Comparison of ENCODE assay signal across 32 cellular contexts in the genomic region with DNA sequence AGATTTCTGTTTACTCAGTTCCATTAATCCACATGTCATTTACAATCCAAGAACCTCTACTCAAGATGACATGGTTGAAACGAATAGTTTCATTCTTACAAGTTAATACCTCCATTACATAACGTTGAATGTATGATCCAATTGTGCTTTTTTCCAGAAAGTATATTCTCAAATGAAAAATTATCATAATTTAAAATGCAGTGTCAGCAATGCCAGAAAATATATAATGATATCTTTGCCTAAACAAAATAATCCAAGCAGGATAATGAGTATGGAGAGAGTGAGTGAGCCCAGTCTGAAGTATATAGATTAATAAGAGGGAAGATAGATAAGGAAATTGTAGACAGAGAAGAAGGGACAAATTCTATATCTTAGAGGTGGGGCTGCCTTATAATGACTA.
"Had no signal": no experiment of that assay in that cellular context is flagged by ENCODE, and none has a peak within 500 bp of the region (broad histone marks: within the 10 kb centered on the region; RNA-seq: fewer than 3 reads in every experiment).

No MANE protein-coding gene starts in this region.

- H3K27ac ChIP-seq: VCaP, WERI-Rb-1 had no signal

- FAIRE-seq: TTC549 had no signal

- H3K36me3 ChIP-seq: WERI-Rb-1 had no signal

- DNase-seq: activated B cell treated with CpG ODN at 0.5 μM for 24 hours; activated CD4-positive, alpha-beta memory T cell treated with anti-CD3 and anti-CD28 coated beads for 36 hours; activated CD4-positive, alpha-beta memory T cell treated with anti-CD3 and anti-CD28 coated beads, Interleukin-2, amount 10 ng/mL, durations not matched to agents 7 days and 5 days; activated CD4-positive, alpha-beta T cell treated with anti-CD3 and anti-CD28 coated beads for 1 hour; activated CD4-positive, alpha-beta T cell treated with anti-CD3 and anti-CD28 coated beads for 36 hours; activated CD4-positive, alpha-beta T cell treated with anti-CD3 and anti-CD28 coated beads for 4 hours; activated CD4-positive, alpha-beta T cell treated with anti-CD3 and anti-CD28 coated beads for 48 hours; activated CD4-positive, alpha-beta T cell treated with anti-CD3 and anti-CD28 coated beads, Interleukin-2, amount 10 ng/mL, durations not matched to agents 24 days and 14 days; activated CD4-positive, alpha-beta T cell treated with anti-CD3 and anti-CD28 coated beads, Interleukin-2, amount 10 ng/mL, durations not matched to agents 7 days and 5 days; activated CD4-positive, alpha-beta T cell treated with anti-CD3 and anti-CD28 coated beads, Interleukin-2, amount 50 U/mL, for 1 hour; activated CD4-positive, alpha-beta T cell treated with anti-CD3 and anti-CD28 coated beads, Interleukin-2, amount 50 U/mL, for 4 hours; activated CD4-positive, alpha-beta T cell treated with anti-CD3 and anti-CD28 coated beads, Interleukin-2, amount 50 U/mL, for 48 hours; activated CD4-positive, CD25-positive, alpha-beta regulatory T cell; activated CD4-positive, CD25-positive, alpha-beta regulatory T cell treated with anti-CD3 and anti-CD28 coated beads, Interleukin-2, amount 50 U/mL, for 72 hours; activated CD8-positive, alpha-beta memory T cell treated with anti-CD3 and anti-CD28 coated beads for 24 hours; activated CD8-positive, alpha-beta memory T cell treated with anti-CD3 and anti-CD28 coated beads, Interleukin-2, amount 10 ng/mL, durations not matched to agents 7 days and 5 days; activated CD8-positive, alpha-beta memory T cell treated with anti-CD3 and anti-CD28 coated beads, Interleukin-2, amount 50 U/mL, for 4 hours; activated CD8-positive, alpha-beta memory T cell treated with anti-CD3 and anti-CD28 coated beads, Interleukin-2, amount 50 U/mL, for 48 hours; activated CD8-positive, alpha-beta T cell treated with anti-CD3 and anti-CD28 coated beads for 36 hours; activated CD8-positive, alpha-beta T cell treated with anti-CD3 and anti-CD28 coated beads, Interleukin-2, amount 10 ng/mL, durations not matched to agents 7 days and 5 days; activated T-cell treated with anti-CD3 and anti-CD28 coated beads for 4 hours; activated T-cell treated with anti-CD3 and anti-CD28 coated beads, Interleukin-2, amount 50 U/mL, for 1 hour; activated T-cell treated with anti-CD3 and anti-CD28 coated beads, Interleukin-2, amount 50 U/mL, for 24 hours; T-helper 17 cell; T-helper 2 cell; T-helper 9 cell; T1000; WERI-Rb-1 had no signal

- ATAC-seq: activated CD4-positive, alpha-beta T cell treated with anti-CD3 and anti-CD28 coated beads for 36 hours; activated CD4-positive, CD25-positive, alpha-beta regulatory T cell treated with anti-CD3 and anti-CD28 coated beads, Interleukin-2, amount 50 U/mL, for 24 hours; activated CD8-positive, alpha-beta memory T cell treated with anti-CD3 and anti-CD28 coated beads, Interleukin-2, amount 10 ng/mL, durations not matched to agents 7 days and 5 days; activated CD8-positive, alpha-beta T cell treated with anti-CD3 and anti-CD28 coated beads for 36 hours; activated CD8-positive, alpha-beta T cell treated with anti-CD3 and anti-CD28 coated beads, Interleukin-2, amount 10 ng/mL, durations not matched to agents 7 days and 5 days; T-helper 17 cell; WTC11 had no signal
